33 cellular contexts compared by ENCODE assay signal in the genomic region with DNA sequence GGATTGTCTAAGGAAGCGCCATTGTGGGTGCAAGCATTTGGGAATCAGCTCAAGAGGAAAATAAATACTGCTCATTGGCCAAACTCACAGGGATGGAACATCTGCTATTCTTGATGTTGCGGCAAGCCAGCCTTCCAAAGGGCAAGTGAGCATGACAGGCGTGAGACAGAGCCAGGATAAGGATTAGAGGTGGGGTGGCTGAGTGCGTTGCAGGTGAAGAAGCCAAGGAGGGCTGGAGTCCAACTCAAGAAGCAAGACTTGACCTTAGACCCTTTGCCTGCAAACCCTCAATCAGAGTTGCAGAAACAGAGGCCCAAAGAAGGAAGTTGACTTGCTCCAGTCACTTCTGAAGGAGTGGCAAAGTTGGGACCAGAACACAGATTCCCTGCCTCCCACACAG.
"Had no signal": no experiment of that assay in that cellular context is flagged by ENCODE, and none has a peak within 500 bp of the region (broad histone marks: within the 10 kb centered on the region; RNA-seq: fewer than 3 reads in every experiment).

No MANE protein-coding gene starts in this region.

- H3K9me3 Mint-ChIP-seq: activated CD4-positive, alpha-beta T cell treated with anti-CD3 and anti-CD28 coated beads, Interleukin-2, amount 10 ng/mL, durations not matched to agents 24 days and 14 days; activated CD8-positive, alpha-beta T cell treated with anti-CD3 and anti-CD28 coated beads for 36 hours; activated naive CD4-positive, alpha-beta T cell treated with anti-CD3 and anti-CD28 coated beads for 36 hours; activated naive CD4-positive, alpha-beta T cell treated with anti-CD3 and anti-CD28 coated beads, Interleukin-2, amount 50 U/mL, for 72 hours; activated T-cell treated with anti-CD3 and anti-CD28 coated beads, Interleukin-2, amount 50 U/mL, for 72 hours; activated T-helper 17 cell treated with anti-CD3 and anti-CD28 coated beads, Interleukin-2, amount 50 U/mL, for 72 hours; T-cell had no signal

- H3K4me1 ChIP-seq: adrenal gland, breast epithelium had no signal

- H3K27me3 ChIP-seq: adrenal gland, body of pancreas, breast epithelium had no signal

- H3K4me3 ChIP-seq: adrenal gland, body of pancreas, breast epithelium had no signal

- H3K4me1 Mint-ChIP-seq: activated CD4-positive, alpha-beta T cell treated with anti-CD3 and anti-CD28 coated beads, Interleukin-2, amount 10 ng/mL, durations not matched to agents 24 days and 14 days; activated T-helper 17 cell treated with anti-CD3 and anti-CD28 coated beads, Interleukin-2, amount 50 U/mL, for 72 hours; T-cell had no signal

- H3K27ac ChIP-seq: adrenal gland, body of pancreas, KMS-11, RWPE1, VCaP had no signal

- H3K4me3 Mint-ChIP-seq: activated CD4-positive, alpha-beta T cell treated with anti-CD3 and anti-CD28 coated beads, Interleukin-2, amount 10 ng/mL, durations not matched to agents 24 days and 14 days; activated CD8-positive, alpha-beta T cell treated with anti-CD3 and anti-CD28 coated beads for 36 hours; activated naive CD4-positive, alpha-beta T cell treated with anti-CD3 and anti-CD28 coated beads for 36 hours; activated T-cell treated with anti-CD3 and anti-CD28 coated beads, Interleukin-2, amount 50 U/mL, for 72 hours; activated T-helper 17 cell treated with anti-CD3 and anti-CD28 coated beads, Interleukin-2, amount 50 U/mL, for 72 hours; T-cell had no signal

- H3K36me3 ChIP-seq: adrenal gland, breast epithelium had no signal

- H3K9me3 ChIP-seq: adrenal gland, body of pancreas, breast epithelium had no signal

- H3K27ac Mint-ChIP-seq: activated CD4-positive, alpha-beta T cell treated with anti-CD3 and anti-CD28 coated beads, Interleukin-2, amount 10 ng/mL, durations not matched to agents 24 days and 14 days; activated CD8-positive, alpha-beta T cell treated with anti-CD3 and anti-CD28 coated beads for 36 hours; activated naive CD4-positive, alpha-beta T cell treated with anti-CD3 and anti-CD28 coated beads for 36 hours; activated naive CD4-positive, alpha-beta T cell treated with anti-CD3 and anti-CD28 coated beads, Interleukin-2, amount 50 U/mL, for 72 hours; activated T-cell treated with anti-CD3 and anti-CD28 coated beads, Interleukin-2, amount 50 U/mL, for 72 hours; activated T-helper 17 cell treated with anti-CD3 and anti-CD28 coated beads, Interleukin-2, amount 50 U/mL, for 72 hours; T-cell had no signal

- ATAC-seq: activated CD8-positive, alpha-beta T cell treated with anti-CD3 and anti-CD28 coated beads for 36 hours; activated naive CD4-positive, alpha-beta T cell treated with anti-CD3 and anti-CD28 coated beads, Interleukin-2, amount 50 U/mL, for 72 hours; activated T-cell treated with anti-CD3 and anti-CD28 coated beads, Interleukin-2, amount 50 U/mL, for 72 hours; activated T-helper 17 cell treated with anti-CD3 and anti-CD28 coated beads, Interleukin-2, amount 50 U/mL, for 72 hours; body of pancreas; PC-3; Right ventricle myocardium inferior; SK-N-SH treated with all-trans-retinoic acid at 6 μM for 48 hours; T-cell had no signal

- H3K36me3 Mint-ChIP-seq: activated naive CD4-positive, alpha-beta T cell treated with anti-CD3 and anti-CD28 coated beads, Interleukin-2, amount 50 U/mL, for 72 hours; T-cell had no signal

- DNase-seq: activated CD4-positive, alpha-beta T cell treated with anti-CD3 and anti-CD28 coated beads, Interleukin-2, amount 10 ng/mL, durations not matched to agents 24 days and 14 days; activated CD4-positive, alpha-beta T cell treated with anti-CD3 and anti-CD28 coated beads, Interleukin-2, amount 50 U/mL, for 4 hours; activated CD8-positive, alpha-beta T cell treated with anti-CD3 and anti-CD28 coated beads for 36 hours; activated gamma-delta T cell; activated naive CD4-positive, alpha-beta T cell treated with anti-CD3 and anti-CD28 coated beads for 36 hours; activated T-cell treated with anti-CD3 and anti-CD28 coated beads, Interleukin-2, amount 50 U/mL, for 1 hour; activated T-cell treated with anti-CD3 and anti-CD28 coated beads, Interleukin-2, amount 50 U/mL, for 72 hours; adrenal gland; body of pancreas; caudate nucleus; cerebellar nuclear complex; NCI-H1105; NCI-H1417 treated with DMSO at 0.1 percent for 48 hours; NCI-H187 treated with DMSO at 0.1 percent for 48 hours; NCI-H2081; NCI-H226; NCI-H446 treated with DMSO at 0.1 percent for 48 hours; NCI-H524; NCI-H69; NK-92 treated with Interleukin-12 subunit alpha and Interleukin-12 subunit beta, amount 100 ng/mL, for 24 hours; PC-3; SIG-M5; T-cell; T-helper 2 cell; T-helper 9 cell had no signal

- H3K27me3 Mint-ChIP-seq: activated T-helper 17 cell treated with anti-CD3 and anti-CD28 coated beads, Interleukin-2, amount 50 U/mL, for 72 hours had no signal
